14 cellular contexts compared by ENCODE assay signal in the genomic region with DNA sequence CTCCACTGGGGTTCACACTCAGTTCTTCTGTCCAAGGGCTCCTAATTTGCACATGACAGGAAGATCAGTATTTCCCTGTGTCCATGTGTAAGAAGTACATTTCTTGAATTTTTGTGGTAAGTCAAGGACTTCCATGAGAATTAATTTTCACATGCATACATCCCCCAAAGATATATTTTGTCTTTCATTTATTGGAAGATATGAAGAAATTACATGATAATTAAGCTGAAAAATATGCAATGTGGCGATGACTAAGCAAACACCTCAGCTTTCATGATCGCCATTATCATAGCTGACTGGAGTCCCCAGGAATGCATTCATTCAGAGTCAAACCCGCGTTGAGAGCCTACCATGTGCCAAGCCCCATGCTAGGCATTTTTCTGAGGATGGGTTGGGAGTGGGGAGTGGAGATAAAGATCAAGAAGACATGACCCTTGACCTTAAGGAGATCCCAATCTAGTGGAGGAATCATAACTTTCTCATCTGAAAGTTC.
DNase-seq lines count a peak whose midpoint lies in the region; ATAC-seq, FAIRE-seq and TF ChIP-seq lines count a peak whose summit lies in the region.
"Had no signal": no experiment of that assay in that cellular context is flagged by ENCODE, and none has a peak within 500 bp of the region (broad histone marks: within the 10 kb centered on the region; RNA-seq: fewer than 3 reads in every experiment).

No MANE protein-coding gene starts in this region.

- TF ChIP-seq POLR2A in prostate gland (IDR thresholded peaks at IDR 0.05): no peak

- peak; percentile 7 for FAIRE-seq in bronchial epithelial cell (lab: Jason Lieb, UNC)
- FAIRE-seq: endothelial cell of umbilical vein had no signal

- in situ Hi-C loops in Caki2 (cut with HindIII; ENCODE audit: low pct_unique_long_range_greater_than_20kb, low sequenced_read_pairs): no loop called here

- no peak for ATAC-seq in activated naive CD4-positive, alpha-beta T cell treated with anti-CD3 and anti-CD28 coated beads, Interleukin-2, amount 50 U/mL, for 72 hours
- ATAC-seq in GM18868 (IDR thresholded peaks at IDR 0.05; ENCODE audit: unreplicated experiment): no peak
- ATAC-seq: T-cell had no signal

- H3K56ac ChIP-seq in mesendoderm (ENCODE audit: low read length): no peak overlapping the region

- no peak overlapping the region for H2BK120ac ChIP-seq in mesendoderm (ENCODE audit: low read depth, low read length)

- H2BK15ac ChIP-seq in mesendoderm (replicated peaks; ENCODE audit: low read depth): no peak overlapping the region

- no peaks in the 10 kb centered on the region for H3K36me3 Mint-ChIP-seq in activated naive CD4-positive, alpha-beta T cell treated with anti-CD3 and anti-CD28 coated beads, Interleukin-2, amount 50 U/mL, for 72 hours
- H3K36me3 Mint-ChIP-seq: T-cell had no signal

- no peaks in the 10 kb centered on the region for H3K36me3 ChIP-seq in bronchial epithelial cell (ENCODE audit: control insufficient read depth, insufficient read depth, low read length)
- H3K36me3 ChIP-seq in mesendoderm (ENCODE audit: control insufficient read depth, insufficient read depth, low read length): no peaks in the 10 kb centered on the region
- H3K36me3 ChIP-seq in prostate gland: no peaks in the 10 kb centered on the region

- DNase-seq in Caki2 (ENCODE audit: low read depth) (peak; percentile 15), LHCN-M2 (ENCODE audit: low read depth) (peak; percentile 90), bronchial epithelial cell (ENCODE audit: low read depth) (peak; percentile 98), mesendoderm (peak; percentile 71), medulla oblongata (ENCODE audit: extremely low spot score) (no peak), prostate gland (ENCODE audit: low spot score) (no peak)
- DNase-seq in activated naive CD4-positive, alpha-beta T cell treated with anti-CD3 and anti-CD28 coated beads, Interleukin-2, amount 50 U/mL, for 72 hours (ENCODE audit: low spot score in 2 of 2): no peak
- DNase-seq: activated CD4-positive, alpha-beta T cell treated with anti-CD3 and anti-CD28 coated beads for 4 hours; MM.1S; T-cell had no signal

- no peak for TF ChIP-seq CTCF in bronchial epithelial cell (IDR thresholded peaks at IDR 0.05; ENCODE audit: insufficient read depth, low read length, severe bottlenecking)
- TF ChIP-seq CTCF in prostate gland (IDR thresholded peaks at IDR 0.05): no peak

- H3K9ac ChIP-seq in mesendoderm (ENCODE audit: low read length): no peak overlapping the region

- intact Hi-C loops in prostate gland (cut with DNase I): no loop called here

- no peak overlapping the region for H3K4ac ChIP-seq in mesendoderm (ENCODE audit: low read depth, low read length)

- no peak overlapping the region for H3K27ac Mint-ChIP-seq in activated naive CD4-positive, alpha-beta T cell treated with anti-CD3 and anti-CD28 coated beads, Interleukin-2, amount 50 U/mL, for 72 hours
- H3K27ac Mint-ChIP-seq: stimulated activated naive CD8-positive, alpha-beta T cell treated with anti-CD3 and anti-CD28 coated beads, Interleukin-15, Interleukin-2, amounts not matched to agents 100 ng/mL and 50 ng/mL, for 24 hours; T-cell had no signal

- H4K8ac ChIP-seq in mesendoderm (ENCODE audit: low read depth, low read length): no peak overlapping the region

- no peaks in the 10 kb centered on the region for H3K9me3 ChIP-seq in prostate gland

- no CpG with 5 or more reads among the region's 4 CpGs for WGBS in mesendoderm (ENCODE audit: extremely low coverage, insufficient coverage, low lambda C conversion rate)
- WGBS in prostate gland: 90% methylated on average over 4 of the region's 4 CpGs

- H4K5ac ChIP-seq in mesendoderm (ENCODE audit: low read length): no peak overlapping the region

- no peak overlapping the region for H2BK5ac ChIP-seq in mesendoderm (ENCODE audit: low read length)

- H3K18ac ChIP-seq in mesendoderm (ENCODE audit: low read length): no peak overlapping the region

- no peak overlapping the region for H3K4me2 ChIP-seq in mesendoderm (ENCODE audit: low read length)

- H3K27me3 ChIP-seq in bronchial epithelial cell (ENCODE audit: control insufficient read depth, insufficient read depth, low read length) (no peaks in the 10 kb centered on the region), mesendoderm (ENCODE audit: insufficient read depth, low read length, poor library complexity) (no peaks in the 10 kb centered on the region), prostate gland (replicated peaks; ENCODE audit: insufficient read depth) (no peaks in the 10 kb centered on the region)

- H3K27ac ChIP-seq in mesendoderm (ENCODE audit: low read depth, low read length): no peak overlapping the region
- no peak overlapping the region for H3K27ac ChIP-seq in prostate gland
- H3K27ac ChIP-seq: C4-2B had no signal

- H3K4me1 ChIP-seq in mesendoderm (ENCODE audit: control insufficient read depth, low read depth, low read length): no peaks in the 10 kb centered on the region
- no peaks in the 10 kb centered on the region for H3K4me1 ChIP-seq in prostate gland (replicated peaks)

- H2AK5ac ChIP-seq in mesendoderm (ENCODE audit: low read length): no peak overlapping the region

- H3K79me1 ChIP-seq in mesendoderm (ENCODE audit: low read length): no peaks in the 10 kb centered on the region

- H3K79me2 ChIP-seq in mesendoderm (ENCODE audit: control insufficient read depth, insufficient read depth, low read length): no peaks in the 10 kb centered on the region

- H3K23ac ChIP-seq in mesendoderm (ENCODE audit: low read length): no peak overlapping the region

- no peaks in the 10 kb centered on the region for H3K9me3 Mint-ChIP-seq in activated naive CD4-positive, alpha-beta T cell treated with anti-CD3 and anti-CD28 coated beads, Interleukin-2, amount 50 U/mL, for 72 hours
- H3K9me3 Mint-ChIP-seq: stimulated activated naive CD8-positive, alpha-beta T cell treated with anti-CD3 and anti-CD28 coated beads, Interleukin-15, Interleukin-2, amounts not matched to agents 100 ng/mL and 50 ng/mL, for 24 hours; T-cell had no signal

- H3K4me3 ChIP-seq in bronchial epithelial cell (ENCODE audit: low read depth, low read length) (no peak overlapping the region), mesendoderm (ENCODE audit: low read length) (no peak overlapping the region), prostate gland (no peak overlapping the region)

Comparison
In these comparisons a context has a peak if more than half of its experiments do, and no peak if none do; other contexts are left out.
1. DNase-seq: peak in Caki2 (single experiment), LHCN-M2 (single experiment), bronchial epithelial cell (single experiment) and mesendoderm (single experiment); none in medulla oblongata (single experiment), prostate gland (single experiment) and activated naive CD4-positive, alpha-beta T cell treated with anti-CD3 and anti-CD28 coated beads, Interleukin-2, amount 50 U/mL, for 72 hours (0 of 2).